ENCODE assay signal across 8 cellular contexts in the genomic region with DNA sequence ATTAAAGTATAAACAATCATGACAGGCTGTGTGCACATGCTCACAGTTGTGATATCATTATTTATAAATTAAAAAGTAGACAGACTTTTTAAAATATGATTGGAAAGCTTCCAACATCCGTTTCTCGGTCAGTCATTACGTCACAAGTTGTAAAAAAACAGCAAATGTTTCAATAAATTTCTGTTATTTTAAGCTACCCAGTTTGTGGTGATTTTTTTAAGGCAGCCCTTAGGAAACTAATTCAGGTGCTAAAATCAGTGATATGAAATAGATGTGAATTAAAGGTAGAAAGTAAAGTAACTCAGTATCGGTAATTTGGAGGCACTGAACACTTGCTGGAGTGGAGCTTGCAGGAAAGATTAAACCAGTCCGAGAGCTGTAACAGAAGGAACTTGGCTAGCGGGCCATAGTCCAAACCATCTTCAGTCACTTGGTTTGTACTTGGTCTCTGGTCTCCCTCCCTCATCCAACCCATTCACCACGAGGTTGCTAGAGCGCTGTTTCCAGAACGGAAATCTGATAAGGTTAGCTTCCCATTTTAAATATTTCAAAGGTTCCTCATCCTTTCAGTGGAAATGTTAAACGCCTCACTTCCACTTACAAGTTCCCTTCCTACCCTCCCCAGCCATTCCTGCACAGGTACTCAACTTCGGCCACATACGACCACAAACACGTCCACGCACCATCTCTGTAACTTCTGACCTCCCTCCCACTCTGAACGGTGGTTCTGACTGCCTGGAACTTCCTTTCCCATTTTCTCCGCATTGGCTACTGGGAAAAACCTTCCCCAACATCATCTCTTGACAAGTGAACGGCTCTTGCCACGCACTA. TPM values are rescaled to one million over a fixed set of nuclear protein-coding genes. Genes with fewer than 3 reads are reported as not detected.
DNase-seq lines count a peak whose midpoint lies in the region; ATAC-seq and TF ChIP-seq lines count a peak whose summit lies in the region.

No MANE protein-coding gene starts in this region.

- DNase-seq in NCI-H510A treated with DMSO at 0.1 percent for 48 hours (lab: John Stamatoyannopoulos, UW), result peak; percentile 14
- no peak for DNase-seq in NCI-H510A (lab: John Stamatoyannopoulos, UW)
- peak; percentile 30 for DNase-seq in H9
- peak; percentile 58 for DNase-seq in NAMALWA (ENCODE audit: low spot score)
- peak; percentile 34 for DNase-seq in activated naive CD4-positive, alpha-beta T cell treated with anti-CD3 and anti-CD28 coated beads, Interleukin-2, amount 10 ng/mL, durations not matched to agents 7 days and 5 days
- no peak for DNase-seq in Right ventricle myocardium superior
- peak in 4 of 5 donors; percentile 13 to 50 (median 24) for DNase-seq in ovary
- no peak for DNase-seq in GM13977 (ENCODE audit: low spot score)

- H3K36me3 Mint-ChIP-seq in H9 (ENCODE audit: insufficient read depth in 1 of 3, low read depth in 3 of 3), result peaks cover 24 to 42% (median 39%) of the 10 kb centered on the region in 3 experiments; a peak in 5 of 7 replicates
- H3K36me3 Mint-ChIP-seq in activated naive CD4-positive, alpha-beta T cell treated with anti-CD3 and anti-CD28 coated beads, Interleukin-2, amount 10 ng/mL, durations not matched to agents 7 days and 5 days, result peaks cover 37% of the 10 kb centered on the region

- H2AFZ ChIP-seq in H9 (ENCODE audit: low read length), result no peak overlapping the region

- no peak overlapping the region for H2BK12ac ChIP-seq in H9 (ENCODE audit: insufficient read length, low read depth, low read length)

- peak overlapping the region; percentile 89 to 97 for H3K4me3 Mint-ChIP-seq in H9
- H3K4me3 Mint-ChIP-seq in activated naive CD4-positive, alpha-beta T cell treated with anti-CD3 and anti-CD28 coated beads, Interleukin-2, amount 10 ng/mL, durations not matched to agents 7 days and 5 days, result peak overlapping the region; percentile 87

- peak overlapping the region; percentile 80; the same call in 1 of the 2 replicates for H3K14ac ChIP-seq in H9 (ENCODE audit: insufficient read depth, low read length)

- H4K8ac ChIP-seq in H9 (replicated peaks; ENCODE audit: insufficient read length, low read depth, low read length), result no peak overlapping the region

- H2AK5ac ChIP-seq in H9 (ENCODE audit: insufficient read length, low read length), result no peak overlapping the region

- H3K79me1 ChIP-seq in H9 (ENCODE audit: insufficient read depth, low read depth, low read length, poor library complexity, severe bottlenecking), result no peaks in the 10 kb centered on the region

- no peak for TF ChIP-seq EP300 in ovary (IDR thresholded peaks at IDR 0.05)

- H3T11ph ChIP-seq in H9 (ENCODE audit: low read length), result no peak overlapping the region

- H3K27ac ChIP-seq in H9 (ENCODE audit: insufficient read length, low read depth, low read length), result peak overlapping the region; percentile 23
- H3K27ac ChIP-seq in ovary, result peak overlapping the region; percentile 95

- ATAC-seq in Right ventricle myocardium superior (ENCODE audit: poor library complexity), result peak; percentile 42

- CTCF ChIA-PET in activated naive CD4-positive, alpha-beta T cell treated with anti-CD3 and anti-CD28 coated beads, Interleukin-2, amount 10 ng/mL, durations not matched to agents 7 days and 5 days (lab: Charles Lee), result interaction anchor here (0.7 to 3.2 kb wide), 4 partner anchors 12 to 42 kb away, joined by 3 to 15 read pairs (median 4); no protein-coding TSS in a partner anchor

- no peak overlapping the region for H4K5ac ChIP-seq in H9 (ENCODE audit: insufficient read length, low read depth, low read length)

- no peak overlapping the region for H2BK120ac ChIP-seq in H9 (ENCODE audit: low read depth, low read length, poor library complexity, severe bottlenecking)

- no CpG with 5 or more reads among the region's 18 CpGs for WGBS in H9 (ENCODE audit: extremely low coverage, insufficient read length, low lambda C conversion rate)
- WGBS in ovary, 3 donors, result 2% methylated on average over 18 of the region's 18 CpGs

- no peak for TF ChIP-seq CTCF in H9 (conservative IDR thresholded peaks at IDR 0.05)
- TF ChIP-seq CTCF in ovary (IDR thresholded peaks at IDR 0.05), result no peak
- TF ChIP-seq CTCF in GM13977 (IDR thresholded peaks at IDR 0.05; ENCODE audit: extremely low read depth, insufficient read depth, missing control alignments), result no peak

- no peak overlapping the region for H2BK20ac ChIP-seq in H9 (ENCODE audit: low read depth, low read length, poor library complexity, severe bottlenecking)

- H3K79me2 ChIP-seq in H9 (ENCODE audit: insufficient read depth, low read length), result peaks cover 5% of the 10 kb centered on the region; the same call in 1 of the 2 replicates

- H3K9me3 ChIP-seq in H9 (ENCODE audit: control insufficient read depth, low read depth, low read length) (no peaks in the 10 kb centered on the region), ovary (no peaks in the 10 kb centered on the region)

- no peaks in the 10 kb centered on the region for H3K36me3 ChIP-seq in ovary

- no peaks in the 10 kb centered on the region for H3K27me3 Mint-ChIP-seq in H9 (ENCODE audit: low read depth)
- H3K27me3 Mint-ChIP-seq in activated naive CD4-positive, alpha-beta T cell treated with anti-CD3 and anti-CD28 coated beads, Interleukin-2, amount 10 ng/mL, durations not matched to agents 7 days and 5 days, result peaks cover 4% of the 10 kb centered on the region

- no peak overlapping the region for H3K4ac ChIP-seq in H9 (ENCODE audit: low read depth, low read length)

- peaks cover 10 to 14% of the 10 kb centered on the region in 2 experiments for H3K4me1 Mint-ChIP-seq in H9
- peaks cover 42% of the 10 kb centered on the region for H3K4me1 Mint-ChIP-seq in activated naive CD4-positive, alpha-beta T cell treated with anti-CD3 and anti-CD28 coated beads, Interleukin-2, amount 10 ng/mL, durations not matched to agents 7 days and 5 days

- no peaks in the 10 kb centered on the region; a peak in 1 of 5 replicates for H3K9me3 Mint-ChIP-seq in H9
- no peaks in the 10 kb centered on the region for H3K9me3 Mint-ChIP-seq in activated naive CD4-positive, alpha-beta T cell treated with anti-CD3 and anti-CD28 coated beads, Interleukin-2, amount 10 ng/mL, durations not matched to agents 7 days and 5 days

- peak overlapping the region; percentile 91 for H3K4me2 ChIP-seq in H9 (ENCODE audit: insufficient read depth, insufficient read length, low read length)

- no peaks in the 10 kb centered on the region for H4K20me1 ChIP-seq in H9 (ENCODE audit: control insufficient read depth, insufficient read depth, insufficient read length)

- TF ChIP-seq POLR2A in ovary (IDR thresholded peaks at IDR 0.05), result no peak

- H2BK15ac ChIP-seq in H9 (ENCODE audit: low read depth, low read length), result no peak overlapping the region

- H3K23me2 ChIP-seq in H9 (ENCODE audit: insufficient read length, low read depth, low read length, poor library complexity, severe bottlenecking), result peaks cover 6% of the 10 kb centered on the region

- no peaks in the 10 kb centered on the region for H3K4me1 ChIP-seq in H9 (ENCODE audit: insufficient read depth, low read length)
- H3K4me1 ChIP-seq in ovary (ENCODE audit: insufficient read depth), result no peaks in the 10 kb centered on the region

- no peak overlapping the region for H3K23ac ChIP-seq in H9 (ENCODE audit: insufficient read length, low read depth, low read length)

- no peak overlapping the region for H4K91ac ChIP-seq in H9 (ENCODE audit: insufficient read length, low read depth, low read length)

- no peak overlapping the region for H3K18ac ChIP-seq in H9 (ENCODE audit: insufficient read length, low read depth, low read length)

- H3K56ac ChIP-seq in H9 (ENCODE audit: insufficient read length, low read depth, low read length), result no peak overlapping the region

- in situ Hi-C loops in GM13977 (cut with MboI; ENCODE audit: low pct_unique_long_range_greater_than_20kb, low sequenced_read_pairs, unreplicated experiment), result no loop called here

- no peak overlapping the region for H2BK5ac ChIP-seq in H9 (ENCODE audit: insufficient read length, low read length)

- H3K27me3 ChIP-seq in H9 (ENCODE audit: insufficient read depth, low read length) (no peaks in the 10 kb centered on the region), ovary (no peaks in the 10 kb centered on the region)

- peak overlapping the region; percentile 88 for H3K9ac ChIP-seq in H9 (ENCODE audit: extremely low read depth, insufficient read length, low read length)

- H3K27ac Mint-ChIP-seq in H9, result peak overlapping the region; percentile 95 to 98 (median 96); a peak in 6 of 7 replicates
- H3K27ac Mint-ChIP-seq in activated naive CD4-positive, alpha-beta T cell treated with anti-CD3 and anti-CD28 coated beads, Interleukin-2, amount 10 ng/mL, durations not matched to agents 7 days and 5 days, result peak overlapping the region; percentile 94

- intact Hi-C loops in Right ventricle myocardium superior (cut with DNase I), result loop anchor here (10.0 kb wide), 1 partner anchor 147 kb away; a partner anchor contains a TSS
- intact Hi-C loops in ovary (cut with DNase I), result loop anchor here in 1 of 4 donors (10.0 kb wide), 1 partner anchor 147 kb away; a partner anchor contains a TSS

- H3K4me3 ChIP-seq in ovary, result peak overlapping the region; percentile 75

RNA-seq across cellular contexts. Expression of a gene that starts 0.9 kb away (rescaled TPM):
- 37.9 and 38.3 TPM in 2 replicates for total RNA-seq in H9 (2021)
- total RNA-seq in Right ventricle myocardium superior, result 16.6 TPM
- total RNA-seq in ovary, result 100 to 1,000 TPM in 2 of 7 donors, 10 to 100 TPM in 5; 37.8 to 160 (median 49.0) TPM
- polyA plus RNA-seq in ovary, result 10 to 100 TPM; 21.7 to 26.0 TPM

Comparison
In these comparisons a context has a peak if more than half of its experiments do, and no peak if none do; other contexts are left out.
1. DNase-seq: peak in NCI-H510A treated with DMSO at 0.1 percent for 48 hours (single experiment), H9 (single experiment), NAMALWA (single experiment), activated naive CD4-positive, alpha-beta T cell treated with anti-CD3 and anti-CD28 coated beads, Interleukin-2, amount 10 ng/mL, durations not matched to agents 7 days and 5 days (single experiment) and ovary (4 of 5); none in NCI-H510A (single experiment), Right ventricle myocardium superior (single experiment) and GM13977 (single experiment).